24 cellular contexts compared by ENCODE assay signal in the genomic region with DNA sequence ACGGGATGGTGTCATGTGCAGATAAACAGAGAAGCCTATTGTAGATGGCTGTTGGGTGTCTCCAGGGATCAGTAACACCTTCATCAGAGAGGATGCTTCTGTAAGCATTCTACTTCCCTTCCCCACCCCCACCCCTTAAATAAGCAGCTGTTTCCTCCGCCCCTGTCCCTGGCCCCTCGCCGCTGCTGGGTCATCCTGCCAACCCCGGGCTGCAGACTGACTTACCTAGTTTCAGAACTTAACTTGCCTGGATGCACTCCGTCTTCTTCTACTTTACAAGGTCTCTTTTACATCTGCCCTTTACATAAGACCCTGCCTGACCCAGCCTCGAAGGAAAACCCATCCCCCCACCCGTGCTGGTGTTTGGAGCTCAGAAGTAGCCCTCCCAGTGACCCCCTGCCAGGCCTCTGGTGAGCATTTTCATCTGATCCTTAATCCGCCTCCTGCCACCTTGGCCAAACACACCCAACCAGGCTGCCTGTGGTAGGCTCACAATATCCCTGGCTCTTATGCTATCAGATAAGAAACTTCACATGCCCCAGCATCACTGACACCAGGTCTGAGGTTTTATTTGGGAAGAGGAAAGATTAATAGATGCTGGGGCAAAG.
A peak's percentile ranks its signal among the peaks of the same experiment; 100 is the strongest.
DNase-seq lines count a peak whose midpoint lies in the region; ATAC-seq and FAIRE-seq lines count a peak whose summit lies in the region.
"Had no signal": no experiment of that assay in that cellular context is flagged by ENCODE, and none has a peak within 500 bp of the region (broad histone marks: within the 10 kb centered on the region; RNA-seq: fewer than 3 reads in every experiment).

No MANE protein-coding gene starts in this region.

- no peak overlapping the region for H2BK12ac ChIP-seq in mesenchymal stem cell (ENCODE audit: low read length in 2 of 2)

- no peak overlapping the region for H4K8ac ChIP-seq in mesenchymal stem cell (ENCODE audit: low read length)

- H3K27ac ChIP-seq in BLaER1 treated with 17β-estradiol and CSF1 and Interleukin-3, amounts not matched to agents 10 nM and 100 nM = peak overlapping the region in 6 of 11 experiments; percentile 13 to 65 (median 46); a peak in 6 of 22 replicates
- no peak overlapping the region for H3K27ac ChIP-seq in SJCRH30
- H3K27ac ChIP-seq in mesenchymal stem cell (ENCODE audit: low read length, poor library complexity, severe bottlenecking) = no peak overlapping the region
- H3K27ac ChIP-seq: foreskin keratinocyte, parathyroid adenoma had no signal

- peak overlapping the region; percentile 30 for H4K91ac ChIP-seq in mesenchymal stem cell (ENCODE audit: low read length)

- no peak overlapping the region for H3K4me3 ChIP-seq in BLaER1 treated with 17β-estradiol and CSF1 and Interleukin-3, amounts not matched to agents 10 nM and 100 nM
- no peak overlapping the region for H3K4me3 ChIP-seq in SJCRH30
- H3K4me3 ChIP-seq in mesenchymal stem cell (ENCODE audit: insufficient read depth in 1 of 2, low read depth in 1 of 2, low read length in 2 of 2) = no peak overlapping the region
- H3K4me3 ChIP-seq: right lobe of liver had no signal

- H3K36me3 ChIP-seq in BLaER1 treated with 17β-estradiol and CSF1 and Interleukin-3, amounts not matched to agents 10 nM and 100 nM = no peaks in the 10 kb centered on the region
- no peaks in the 10 kb centered on the region for H3K36me3 ChIP-seq in SJCRH30
- no peaks in the 10 kb centered on the region for H3K36me3 ChIP-seq in mesenchymal stem cell (ENCODE audit: control insufficient read depth in 1 of 2, insufficient read depth in 2 of 2, low read depth in 1 of 2, low read length in 2 of 2)
- H3K36me3 ChIP-seq: right lobe of liver had no signal

- no peaks in the 10 kb centered on the region for H3K27me3 ChIP-seq in BLaER1 treated with 17β-estradiol and CSF1 and Interleukin-3, amounts not matched to agents 10 nM and 100 nM
- H3K27me3 ChIP-seq in SJCRH30 (no peaks in the 10 kb centered on the region), mesenchymal stem cell (ENCODE audit: control insufficient read depth in 1 of 2, insufficient read depth in 1 of 2, low read length in 2 of 2) (peaks cover 0 to 77% of the 10 kb centered on the region in 2 experiments)
- H3K27me3 ChIP-seq: right lobe of liver had no signal

- peaks cover 0 to 10% (median 4%) of the 10 kb centered on the region in 11 experiments; a peak in 5 of 22 replicates for H3K9me3 ChIP-seq in BLaER1 treated with 17β-estradiol and CSF1 and Interleukin-3, amounts not matched to agents 10 nM and 100 nM (replicated peaks in 1 of 11)
- H3K9me3 ChIP-seq in SJCRH30 (replicated peaks) (no peaks in the 10 kb centered on the region; the same call in 1 of the 2 replicates), mesenchymal stem cell (ENCODE audit: control insufficient read depth, low read length) (peaks cover 3% of the 10 kb centered on the region)
- H3K9me3 ChIP-seq: right lobe of liver had no signal

- peak overlapping the region; percentile 62 for H2AK5ac ChIP-seq in mesenchymal stem cell (ENCODE audit: low read length, severe bottlenecking)

- H3K4ac ChIP-seq in mesenchymal stem cell (ENCODE audit: low read depth in 1 of 2, low read length in 2 of 2) = no peak overlapping the region

- H3K18ac ChIP-seq in mesenchymal stem cell (ENCODE audit: low read depth in 1 of 2, low read length in 2 of 2) = no peak overlapping the region

- peak; percentile 43 for ATAC-seq in HG03175 (IDR thresholded peaks at IDR 0.05; ENCODE audit: unreplicated experiment)
- ATAC-seq in GM21447 (IDR thresholded peaks at IDR 0.05; ENCODE audit: unreplicated experiment) = no peak
- ATAC-seq: foreskin keratinocyte; naive thymus-derived CD4-positive, alpha-beta T cell; right lobe of liver had no signal

- H2AFZ ChIP-seq in mesenchymal stem cell (ENCODE audit: low read depth, low read length) = no peak overlapping the region
- H2AFZ ChIP-seq: parathyroid adenoma had no signal

- H3K4me2 ChIP-seq in BLaER1 treated with 17β-estradiol and CSF1 and Interleukin-3, amounts not matched to agents 10 nM and 100 nM = peak overlapping the region; percentile 50 to 92 (median 74)
- H3K4me2 ChIP-seq in mesenchymal stem cell (ENCODE audit: low read length, poor library complexity, severe bottlenecking) = no peak overlapping the region

- no peak overlapping the region for H2BK15ac ChIP-seq in mesenchymal stem cell (ENCODE audit: low read depth, poor library complexity, severe bottlenecking)

- H3K9ac ChIP-seq in BLaER1 treated with 17β-estradiol and CSF1 and Interleukin-3, amounts not matched to agents 10 nM and 100 nM = peak overlapping the region in 2 of 11 experiments; percentile 12 to 21; a peak in 2 of 22 replicates
- H3K9ac ChIP-seq in mesenchymal stem cell (ENCODE audit: low read length) = no peak overlapping the region
- H3K9ac ChIP-seq: parathyroid adenoma had no signal

- no peak overlapping the region for H2BK5ac ChIP-seq in mesenchymal stem cell (ENCODE audit: low read depth, low read length, poor library complexity, severe bottlenecking)

- H3K79me1 ChIP-seq in mesenchymal stem cell (replicated peaks; ENCODE audit: low read length, poor library complexity, severe bottlenecking) = no peaks in the 10 kb centered on the region

- DNase-seq in SJCRH30 (peak; percentile 23 to 55), mesenchymal stem cell (no peak), GM19239 (ENCODE audit: insufficient read length, low spot score) (no peak), MV-4-11 (lab: John Stamatoyannopoulos, UW) (no peak), superior temporal gyrus (ENCODE audit: extremely low spot score) (no peak)
- DNase-seq: activated CD4-positive, alpha-beta T cell treated with anti-CD3 and anti-CD28 coated beads, Interleukin-2, amount 50 U/mL, for 48 hours; activated gamma-delta T cell treated with Interleukin-2 at 50 U/mL for 16 hours; CD4-positive, alpha-beta memory T cell; foreskin keratinocyte; GF-D8; H9; hypothalamus; mammary epithelial cell; naive thymus-derived CD4-positive, alpha-beta T cell; NCI-H146; NCI-H2171 treated with DMSO at 0.1 percent for 48 hours; NCI-H526 treated with DMSO at 0.1 percent for 48 hours; right lobe of liver; SHP77 had no signal

- peaks cover 15 to 25% (median 21%) of the 10 kb centered on the region in 10 experiments for H3K4me1 ChIP-seq in BLaER1 treated with 17β-estradiol and CSF1 and Interleukin-3, amounts not matched to agents 10 nM and 100 nM
- peaks cover 24% of the 10 kb centered on the region for H3K4me1 ChIP-seq in SJCRH30
- peaks cover 12% of the 10 kb centered on the region for H3K4me1 ChIP-seq in mesenchymal stem cell (ENCODE audit: control insufficient read depth, insufficient read depth, low read depth, low read length)
- H3K4me1 ChIP-seq: foreskin keratinocyte, parathyroid adenoma had no signal

- H4K20me1 ChIP-seq in BLaER1 treated with 17β-estradiol and CSF1 and Interleukin-3, amounts not matched to agents 10 nM and 100 nM = no peaks in the 10 kb centered on the region

- no peak for FAIRE-seq in GM19239 (lab: Jason Lieb, UNC)
- FAIRE-seq: GM12891 had no signal

- 17% methylated on average over 7 of the region's 9 CpGs for WGBS in mesenchymal stem cell

- no peak overlapping the region for H2BK120ac ChIP-seq in mesenchymal stem cell (ENCODE audit: low read depth, low read length)

- H3K14ac ChIP-seq in mesenchymal stem cell (ENCODE audit: low read length in 2 of 2) = no peak overlapping the region

- no peak overlapping the region for H3K23ac ChIP-seq in mesenchymal stem cell (ENCODE audit: low read length in 2 of 2)

Comparison
In these comparisons a context has a peak if more than half of its experiments do, and no peak if none do; other contexts are left out.
1. H3K27ac ChIP-seq: peak in BLaER1 treated with 17β-estradiol and CSF1 and Interleukin-3, amounts not matched to agents 10 nM and 100 nM (6 of 11); none in SJCRH30 (single experiment) and mesenchymal stem cell (single experiment).
2. DNase-seq: peak in SJCRH30 (2 of 2); none in mesenchymal stem cell (single experiment), GM19239 (single experiment), MV-4-11 (single experiment) and superior temporal gyrus (single experiment).